12 cellular contexts compared by ENCODE assay signal in genomic region chr17:13415877-13416416, GRCh38.
DNase-seq lines count a peak whose midpoint lies in the region; ATAC-seq and TF ChIP-seq lines count a peak whose summit lies in the region.
"Had no signal": no experiment of that assay in that cellular context is flagged by ENCODE, and none has a peak within 500 bp of the region (broad histone marks: within the 10 kb centered on the region; RNA-seq: fewer than 3 reads in every experiment).

No MANE protein-coding gene starts in this region.

- H3K9ac ChIP-seq in HCT116 (ENCODE audit: low read length) (no peak overlapping the region), skeletal muscle satellite cell (ENCODE audit: low read depth, low read length) (no peak overlapping the region)

- no TSS peak for BruUV-seq in HCT116 (replicated peaks; lab: Mats Ljungman, UMichigan)

- no peaks in the 10 kb centered on the region for H4K20me1 ChIP-seq in HCT116 (ENCODE audit: insufficient read depth)

- no peak overlapping the region for H3K4me3 ChIP-seq in HCT116 (replicated peaks in 1 of 2; ENCODE audit: low read depth in 1 of 2, low read length in 2 of 2)
- H3K4me3 ChIP-seq in SJCRH30, result no peak overlapping the region; the same call in 1 of the 2 replicates
- H3K4me3 ChIP-seq in skeletal muscle satellite cell (ENCODE audit: low read length), result no peak overlapping the region

- no peak overlapping the region for H2AFZ ChIP-seq in HCT116 (ENCODE audit: low read depth, low read length, poor library complexity, severe bottlenecking)

- H3K27ac ChIP-seq in HCT116 (ENCODE audit: low read depth, low read length), result no peak overlapping the region
- no peak overlapping the region for H3K27ac ChIP-seq in SJCRH30

- POLR2A ChIA-PET in HCT116 (lab: Charles Lee), result no interaction called here

- no peak for TF ChIP-seq RAD21 in HCT116 (IDR thresholded peaks at IDR 0.05; ENCODE audit: low read depth)

- RAD21 ChIA-PET in HCT116 (lab: Charles Lee; ENCODE audit: low non-redundant PET in 1 of 2, low total read pairs in 2 of 2, uncharacterized antibody in 2 of 2, unreplicated experiment in 2 of 2), result no interaction called here

- intact Hi-C loops in HCT116 (cut with micrococcal nuclease) (no loop called here), Right ventricle myocardium superior (cut with DNase I) (no loop called here)

- no peak overlapping the region for H3K27ac Mint-ChIP-seq in glutamatergic neuron (ENCODE audit: unreplicated experiment)
- H3K27ac Mint-ChIP-seq: immature natural killer cell, progenitor cell of endocrine pancreas had no signal

- H3K9me3 Mint-ChIP-seq in glutamatergic neuron (ENCODE audit: unreplicated experiment), result peaks cover 3% of the 10 kb centered on the region

- DNase-seq in HCT116 (ENCODE audit: low read depth, low spot score) (peak; percentile 13), SJCRH30 (peak; percentile 85 to 91), Right ventricle myocardium superior (peak; percentile 65), NCI-H2081 treated with DMSO at 0.1 percent for 48 hours (lab: John Stamatoyannopoulos, UW) (no peak), glutamatergic neuron (no peak), NCI-H345 treated with DMSO at 0.1 percent for 48 hours (lab: John Stamatoyannopoulos, UW; ENCODE audit: unreplicated experiment) (no peak), omental fat pad (ENCODE audit: low spot score) (no peak)
- DNase-seq: GF-D8, immature natural killer cell, NCI-H1092 had no signal

- no peaks in the 10 kb centered on the region for H3K79me2 ChIP-seq in HCT116 (ENCODE audit: insufficient read depth, low read length)

- H3K4me1 Mint-ChIP-seq in glutamatergic neuron (ENCODE audit: low read depth, unreplicated experiment), result no peaks in the 10 kb centered on the region
- H3K4me1 Mint-ChIP-seq: immature natural killer cell had no signal

- H3K9me3 ChIP-seq in HCT116 (ENCODE audit: control insufficient read depth in 1 of 2, insufficient read depth in 1 of 2, low read depth in 1 of 2, low read length in 2 of 2), result no peaks in the 10 kb centered on the region
- H3K9me3 ChIP-seq in SJCRH30 (replicated peaks), result 0 out of 2 replicates have a peak, but pooled peaks cover 3% of the 10 kb centered on the region
- no peaks in the 10 kb centered on the region for H3K9me3 ChIP-seq in skeletal muscle satellite cell (replicated peaks; ENCODE audit: low read length)

- H3K36me3 Mint-ChIP-seq in glutamatergic neuron (ENCODE audit: unreplicated experiment), result no peaks in the 10 kb centered on the region
- H3K36me3 Mint-ChIP-seq: immature natural killer cell had no signal

- TF ChIP-seq POLR2A in HCT116 (IDR thresholded peaks at IDR 0.05; ENCODE audit: borderline replicate concordance, extremely low read depth, insufficient read depth, insufficient read length), result no peak

- no peak overlapping the region for H3K4me3 Mint-ChIP-seq in glutamatergic neuron (ENCODE audit: unreplicated experiment)
- H3K4me3 Mint-ChIP-seq: immature natural killer cell had no signal

- no peaks in the 10 kb centered on the region for H3K9me2 ChIP-seq in HCT116 (ENCODE audit: insufficient read depth)

- H3K36me3 ChIP-seq in HCT116 (ENCODE audit: control insufficient read depth in 1 of 2, insufficient read depth in 2 of 2, low read length in 2 of 2) (no peaks in the 10 kb centered on the region), SJCRH30 (no peaks in the 10 kb centered on the region), skeletal muscle satellite cell (ENCODE audit: insufficient read depth, low read length) (no peaks in the 10 kb centered on the region)

- TF ChIP-seq CTCF in HCT116 (IDR thresholded peaks at IDR 0.05 in 2 of 3, conservative IDR thresholded peaks at IDR 0.05 in 1 of 3; ENCODE audit: borderline replicate concordance in 1 of 3, insufficient read depth in 1 of 3, low read depth in 2 of 3, low read length in 2 of 3) (no peak), glutamatergic neuron (IDR thresholded peaks at IDR 0.05; ENCODE audit: partially characterized antibody, unreplicated experiment) (no peak), omental fat pad (IDR thresholded peaks at IDR 0.05) (no peak)

- H3K27me3 ChIP-seq in HCT116 (ENCODE audit: insufficient read depth, low read length), result no peaks in the 10 kb centered on the region
- no peaks in the 10 kb centered on the region for H3K27me3 ChIP-seq in SJCRH30
- no peaks in the 10 kb centered on the region for H3K27me3 ChIP-seq in skeletal muscle satellite cell (ENCODE audit: control insufficient read depth, insufficient read depth, low read length)

- peak overlapping the region; percentile 35 for H3K4me2 ChIP-seq in HCT116 (ENCODE audit: low read length)
- H3K4me2 ChIP-seq in skeletal muscle satellite cell (ENCODE audit: low read length), result peak overlapping the region; percentile 63

- ATAC-seq in HCT116 (no peak), Right ventricle myocardium superior (ENCODE audit: poor library complexity) (peak; percentile 91), omental fat pad (ENCODE audit: low FRiP score) (no peak)

- CTCF ChIA-PET in HCT116 (lab: Charles Lee), result no interaction called here

- no peaks in the 10 kb centered on the region for H3K27me3 Mint-ChIP-seq in glutamatergic neuron (ENCODE audit: unreplicated experiment)

- H3K4me1 ChIP-seq in HCT116 (ENCODE audit: control insufficient read depth in 1 of 2, insufficient read depth in 2 of 2, low read length in 2 of 2) (peaks cover 8 to 17% of the 10 kb centered on the region in 2 experiments), SJCRH30 (peaks cover 12% of the 10 kb centered on the region; the same call in 1 of the 2 replicates), skeletal muscle satellite cell (ENCODE audit: control insufficient read depth, insufficient read depth, low read length) (peaks cover 23% of the 10 kb centered on the region)

TF ChIP-seq in HCT116, 20 proteins besides CTCF, POLR2A, EP300 and RAD21:
- TF ChIP-seq CBX3 (IDR thresholded peaks at IDR 0.05; ENCODE audit: low read depth) (no peak), TCF7L2 (IDR thresholded peaks at IDR 0.05; ENCODE audit: borderline replicate concordance, extremely low read depth, insufficient read depth, insufficient read length) (peak; percentile 11), EGR1 (IDR thresholded peaks at IDR 0.05; ENCODE audit: low read depth) (0 out of 2 replicates have a peak, but pooled peaks have one; percentile 26)

Comparison
In these comparisons a context has a peak if more than half of its experiments do, and no peak if none do; other contexts are left out.
1. DNase-seq: peak in HCT116 (single experiment), SJCRH30 (2 of 2) and Right ventricle myocardium superior (single experiment); none in NCI-H2081 treated with DMSO at 0.1 percent for 48 hours (single experiment), glutamatergic neuron (single experiment), NCI-H345 treated with DMSO at 0.1 percent for 48 hours (single experiment) and omental fat pad (single experiment).